Comparison of ENCODE assay signal across 28 cellular contexts in genomic region chr11:71145988-71146824, GRCh38.
DNase-seq lines count a peak whose midpoint lies in the region; ATAC-seq, FAIRE-seq and TF ChIP-seq lines count a peak whose summit lies in the region.
"Had no signal": no experiment of that assay in that cellular context is flagged by ENCODE, and none has a peak within 500 bp of the region (broad histone marks: within the 10 kb centered on the region; RNA-seq: fewer than 3 reads in every experiment).

No MANE protein-coding gene starts in this region.

- DNase-seq in NCI-H1436 (lab: John Stamatoyannopoulos, UW) (peak; percentile 9), NCI-H1436 treated with DMSO at 0.1 percent for 48 hours (lab: John Stamatoyannopoulos, UW) (no peak), H1 (ENCODE audit: low read depth in 1 of 2, low spot score in 2 of 2) (no peak), neuronal stem cell (ENCODE audit: low spot score) (no peak), DMS79 (lab: John Stamatoyannopoulos, UW) (no peak), left lung (no peak)
- DNase-seq in stimulated activated naive B cell treated with anti-CD40 and anti-IgM and Interleukin-4, amounts not matched to agents 10 μg/mL and 1 μg/mL and 100 μg/mL, for 72 hours, result no peak
- DNase-seq: ACHN; Caco-2; CD4-positive, alpha-beta T cell; DMS 273 treated with DMSO at 0.1 percent for 48 hours; KG1; NCI-H1092; NCI-H146; NCI-H2081; NCI-H2171 treated with DMSO at 0.1 percent for 48 hours; NCI-H446 treated with DMSO at 0.1 percent for 48 hours; NCI-H526 treated with DMSO at 0.1 percent for 48 hours; PC-3; SHP77; SW 1271 had no signal

- no peak for TF ChIP-seq EP300 in H1 (IDR thresholded peaks at IDR 0.05; ENCODE audit: borderline replicate concordance in 1 of 2, low read depth in 2 of 2, low read length in 2 of 2)

- no peak overlapping the region for H2BK20ac ChIP-seq in H1 (ENCODE audit: low read length)

- peaks cover 0 to 1% of the 10 kb centered on the region in 2 donors for H3K9me3 Mint-ChIP-seq in stimulated activated naive B cell treated with anti-CD40 and anti-IgM and Interleukin-4, amounts not matched to agents 10 μg/mL and 1 μg/mL and 100 μg/mL, for 72 hours
- H3K9me3 Mint-ChIP-seq: CD4-positive, alpha-beta T cell had no signal

- TF ChIP-seq CTCF in H1 (IDR thresholded peaks at IDR 0.05; ENCODE audit: control extremely low read depth in 1 of 3, insufficient read depth in 1 of 3, low read depth in 1 of 3, low read length in 3 of 3) (no peak), left lung (IDR thresholded peaks at IDR 0.05) (no peak)

- ATAC-seq in HG02610 (IDR thresholded peaks at IDR 0.05; ENCODE audit: unreplicated experiment), result no peak
- no peak for ATAC-seq in left lung
- no peak for ATAC-seq in stimulated activated naive B cell treated with anti-CD40 and anti-IgM and Interleukin-4, amounts not matched to agents 10 μg/mL and 1 μg/mL and 100 μg/mL, for 72 hours (replicated peaks)
- ATAC-seq: HepG2, PC-3 had no signal

- TF ChIP-seq POLR2A in H1 (IDR thresholded peaks at IDR 0.05; ENCODE audit: control extremely low read depth in 1 of 2, low read depth in 2 of 2, low read length in 2 of 2), result no peak

- peaks cover 0 to 8% (median 0%) of the 10 kb centered on the region in 4 experiments; a peak in 2 of 7 replicates for H3K4me1 ChIP-seq in H1 (replicated peaks in 1 of 4; ENCODE audit: control insufficient read depth in 3 of 4, insufficient read depth in 4 of 4, low read length in 3 of 4)
- H3K4me1 ChIP-seq in neuronal stem cell (ENCODE audit: control insufficient read depth in 2 of 2, insufficient read depth in 1 of 2, low read depth in 1 of 2, low read length in 2 of 2), result peaks cover 0 to 2% of the 10 kb centered on the region in 2 donors
- H3K4me1 ChIP-seq in left lung, result no peaks in the 10 kb centered on the region
- H3K4me1 ChIP-seq: Caco-2 had no signal

- H3K27me3 ChIP-seq in H1 (replicated peaks in 1 of 4; ENCODE audit: control insufficient read depth in 3 of 4, extremely low read depth in 1 of 4, insufficient read depth in 3 of 4, low read length in 3 of 4) (no peaks in the 10 kb centered on the region), neuronal stem cell (ENCODE audit: control insufficient read depth in 3 of 3, insufficient read depth in 3 of 3, low read depth in 1 of 3, low read length in 3 of 3) (no peaks in the 10 kb centered on the region), left lung (no peaks in the 10 kb centered on the region)
- H3K27me3 ChIP-seq: BLaER1 had no signal

- FAIRE-seq in H1 (lab: Jason Lieb, UNC), result no peak
- FAIRE-seq: GM12891, HepG2 had no signal

- H3K4me1 Mint-ChIP-seq in stimulated activated naive B cell treated with anti-CD40 and anti-IgM and Interleukin-4, amounts not matched to agents 10 μg/mL and 1 μg/mL and 100 μg/mL, for 72 hours, result no peaks in the 10 kb centered on the region

- no peak overlapping the region for H3K23ac ChIP-seq in H1 (ENCODE audit: insufficient read length)
- H3K23ac ChIP-seq in neuronal stem cell (ENCODE audit: low read depth, low read length, poor library complexity), result no peak overlapping the region

- H2BK120ac ChIP-seq in H1 (replicated peaks; ENCODE audit: low read depth, low read length) (no peak overlapping the region), neuronal stem cell (ENCODE audit: low read depth, low read length) (no peak overlapping the region)

- H3K9me3 ChIP-seq in H1 (ENCODE audit: insufficient read depth in 2 of 2, low read depth in 1 of 2, low read length in 1 of 2) (no peaks in the 10 kb centered on the region), neuronal stem cell (replicated peaks in 1 of 2; ENCODE audit: control insufficient read depth in 2 of 2, insufficient read depth in 1 of 2, low read depth in 1 of 2, low read length in 2 of 2) (no peaks in the 10 kb centered on the region), left lung (no peaks in the 10 kb centered on the region)
- H3K9me3 ChIP-seq: BLaER1, Caco-2 had no signal

- H2AK5ac ChIP-seq in H1 (ENCODE audit: low read depth, low read length), result no peak overlapping the region
- peak overlapping the region; percentile 42 for H2AK5ac ChIP-seq in neuronal stem cell (ENCODE audit: low read depth, low read length)

- H3K56ac ChIP-seq in H1 (replicated peaks; ENCODE audit: insufficient read length, low read depth, low read length), result no peak overlapping the region

- peaks cover 0 to 4% (median 0%) of the 10 kb centered on the region in 4 experiments; a peak in 1 of 8 replicates for H3K36me3 ChIP-seq in H1 (ENCODE audit: control insufficient read depth in 2 of 4, insufficient read depth in 4 of 4, low read length in 3 of 4)
- no peaks in the 10 kb centered on the region for H3K36me3 ChIP-seq in neuronal stem cell (replicated peaks in 1 of 2; ENCODE audit: control insufficient read depth in 2 of 2, insufficient read depth in 2 of 2, low read length in 2 of 2)
- H3K36me3 ChIP-seq in left lung, result no peaks in the 10 kb centered on the region
- H3K36me3 ChIP-seq: BLaER1 had no signal

- H3K9ac ChIP-seq in H1 (replicated peaks in 1 of 4; ENCODE audit: extremely low read depth in 1 of 4, low read depth in 3 of 4, low read length in 3 of 4), result no peak overlapping the region
- no peak overlapping the region for H3K9ac ChIP-seq in neuronal stem cell (ENCODE audit: low read depth, low read length, poor library complexity)
- H3K9ac ChIP-seq: BLaER1 had no signal

- H2BK15ac ChIP-seq in H1 (ENCODE audit: low read length), result no peak overlapping the region
- peak overlapping the region; percentile 87 for H2BK15ac ChIP-seq in neuronal stem cell (ENCODE audit: low read length)

- H3K27ac Mint-ChIP-seq in stimulated activated naive B cell treated with anti-CD40 and anti-IgM and Interleukin-4, amounts not matched to agents 10 μg/mL and 1 μg/mL and 100 μg/mL, for 72 hours, result no peak overlapping the region
- H3K27ac Mint-ChIP-seq: CD4-positive, alpha-beta T cell had no signal

- H3K79me1 ChIP-seq in H1 (ENCODE audit: low read depth, low read length) (0 out of 2 replicates have a peak, but pooled peaks cover 9% of the 10 kb centered on the region), neuronal stem cell (ENCODE audit: low read depth, low read length) (no peaks in the 10 kb centered on the region)

- H3K27ac ChIP-seq in H1 (ENCODE audit: low read depth, low read length) (no peak overlapping the region), neuronal stem cell (replicated peaks; ENCODE audit: low read length) (no peak overlapping the region), left lung (no peak overlapping the region)
- H3K27ac ChIP-seq: 22Rv1, BLaER1, HL-60, SK-N-MC had no signal

- no peak for TF ChIP-seq RAD21 in H1 (IDR thresholded peaks at IDR 0.05 in 1 of 2, conservative IDR thresholded peaks at IDR 0.05 in 1 of 2; ENCODE audit: low read depth in 2 of 2, low read length in 2 of 2)

- no peaks in the 10 kb centered on the region; the same call in 1 of the 2 replicates for H3K23me2 ChIP-seq in H1 (ENCODE audit: low read depth, low read length)

- H3K36me3 Mint-ChIP-seq in stimulated activated naive B cell treated with anti-CD40 and anti-IgM and Interleukin-4, amounts not matched to agents 10 μg/mL and 1 μg/mL and 100 μg/mL, for 72 hours, result no peaks in the 10 kb centered on the region

- H2BK12ac ChIP-seq in H1 (ENCODE audit: low read depth, low read length) (no peak overlapping the region), neuronal stem cell (ENCODE audit: low read length) (no peak overlapping the region)

- peaks cover 27% of the 10 kb centered on the region in 2 donors for H3K27me3 Mint-ChIP-seq in stimulated activated naive B cell treated with anti-CD40 and anti-IgM and Interleukin-4, amounts not matched to agents 10 μg/mL and 1 μg/mL and 100 μg/mL, for 72 hours

- H2BK5ac ChIP-seq in H1 (ENCODE audit: low read depth, low read length) (no peak overlapping the region; the same call in 1 of the 2 replicates), neuronal stem cell (ENCODE audit: low read length) (no peak overlapping the region)

- H3K4ac ChIP-seq in H1 (replicated peaks; ENCODE audit: insufficient read length, low read depth, low read length) (no peak overlapping the region), neuronal stem cell (ENCODE audit: low read length) (peak overlapping the region; percentile 17)

- H3K4me3 ChIP-seq in H1 (ENCODE audit: extremely low read depth in 1 of 4, insufficient read depth in 2 of 4, low read depth in 3 of 4, low read length in 4 of 4), result no peak overlapping the region
- H3K4me3 ChIP-seq in neuronal stem cell (ENCODE audit: low read length in 2 of 2), result no peak overlapping the region
- H3K4me3 ChIP-seq in left lung, result no peak overlapping the region
- H3K4me3 ChIP-seq: BLaER1, SK-N-MC had no signal

- H3K18ac ChIP-seq in H1 (ENCODE audit: extremely low read depth, low read length), result peak overlapping the region; percentile 32; the same call in 1 of the 2 replicates
- peak overlapping the region; percentile 85 for H3K18ac ChIP-seq in neuronal stem cell (ENCODE audit: low read length)

- no peak overlapping the region for H3K14ac ChIP-seq in H1 (ENCODE audit: insufficient read length)
- H3K14ac ChIP-seq in neuronal stem cell (ENCODE audit: low read length), result no peak overlapping the region

- WGBS in H1 (ENCODE audit: extremely low coverage in 1 of 2, insufficient coverage in 1 of 2, insufficient read length in 1 of 2, insufficient replicate concordance in 2 of 2, low coverage in 1 of 2, low lambda C conversion rate in 2 of 2, missing lambda C conversion rate in 1 of 2), 2 experiments, result 84% methylated on average over 24 of the region's 24 CpGs; no CpG with 5 or more reads in 1 of the 2 experiments
- no CpG with 5 or more reads among the region's 24 CpGs for whole genome bisulfite sequencing in neuronal stem cell (ENCODE audit: extremely low coverage in 2 of 2, insufficient read length in 2 of 2, insufficient replicate concordance in 1 of 2), 2 donors

- intact Hi-C loops in left lung (cut with DNase I), result no loop called here

- H3K4me2 ChIP-seq in H1 (ENCODE audit: insufficient read depth in 1 of 2, low read depth in 2 of 2, low read length in 2 of 2) (no peak overlapping the region), neuronal stem cell (ENCODE audit: insufficient read depth, low read length, poor library complexity, severe bottlenecking) (no peak overlapping the region)
- H3K4me2 ChIP-seq: BLaER1 had no signal

- H4K5ac ChIP-seq in H1 (ENCODE audit: insufficient read length, low read depth, low read length), result no peak overlapping the region

- H4K8ac ChIP-seq in H1 (ENCODE audit: extremely low read depth, insufficient read depth, low read length) (peak overlapping the region; percentile 38; the same call in 1 of the 2 replicates), neuronal stem cell (ENCODE audit: low read depth, low read length) (no peak overlapping the region)

- no peak overlapping the region for H4K91ac ChIP-seq in H1 (replicated peaks; ENCODE audit: insufficient read length, low read length)
- peak overlapping the region; percentile 87 for H4K91ac ChIP-seq in neuronal stem cell (ENCODE audit: low read depth, low read length, poor library complexity)

- peaks cover 0 to 18% of the 10 kb centered on the region in 2 experiments; a peak in 2 of 4 replicates for H3K79me2 ChIP-seq in H1 (ENCODE audit: control insufficient read depth in 1 of 2, insufficient read depth in 2 of 2, low read length in 2 of 2)

- CTCF ChIA-PET in H1 (lab: Charles Lee; ENCODE audit: partially characterized antibody), result interaction anchor here (0.7 to 1.0 kb wide), 6 partner anchors 35 to 225 kb away, joined by 3 to 4 read pairs (median 3); partner anchors contain the start of gene SHANK2

- POLR2A ChIA-PET in H1 (lab: Charles Lee; ENCODE audit: partially characterized antibody), result no interaction called here

- H3K4me3 Mint-ChIP-seq in stimulated activated naive B cell treated with anti-CD40 and anti-IgM and Interleukin-4, amounts not matched to agents 10 μg/mL and 1 μg/mL and 100 μg/mL, for 72 hours, result no peak overlapping the region
- H3K4me3 Mint-ChIP-seq: CD4-positive, alpha-beta T cell had no signal

- no peak overlapping the region for H2AFZ ChIP-seq in H1 (ENCODE audit: low read length)
- H2AFZ ChIP-seq in neuronal stem cell (ENCODE audit: low read length), result peak overlapping the region; percentile 23

- peaks cover 0 to 15% of the 10 kb centered on the region in 2 experiments for H4K20me1 ChIP-seq in H1 (replicated peaks in 1 of 2; ENCODE audit: control insufficient read depth in 1 of 2, insufficient read depth in 2 of 2, low read length in 2 of 2)
- H4K20me1 ChIP-seq: BLaER1 had no signal
